In the genomic region with DNA sequence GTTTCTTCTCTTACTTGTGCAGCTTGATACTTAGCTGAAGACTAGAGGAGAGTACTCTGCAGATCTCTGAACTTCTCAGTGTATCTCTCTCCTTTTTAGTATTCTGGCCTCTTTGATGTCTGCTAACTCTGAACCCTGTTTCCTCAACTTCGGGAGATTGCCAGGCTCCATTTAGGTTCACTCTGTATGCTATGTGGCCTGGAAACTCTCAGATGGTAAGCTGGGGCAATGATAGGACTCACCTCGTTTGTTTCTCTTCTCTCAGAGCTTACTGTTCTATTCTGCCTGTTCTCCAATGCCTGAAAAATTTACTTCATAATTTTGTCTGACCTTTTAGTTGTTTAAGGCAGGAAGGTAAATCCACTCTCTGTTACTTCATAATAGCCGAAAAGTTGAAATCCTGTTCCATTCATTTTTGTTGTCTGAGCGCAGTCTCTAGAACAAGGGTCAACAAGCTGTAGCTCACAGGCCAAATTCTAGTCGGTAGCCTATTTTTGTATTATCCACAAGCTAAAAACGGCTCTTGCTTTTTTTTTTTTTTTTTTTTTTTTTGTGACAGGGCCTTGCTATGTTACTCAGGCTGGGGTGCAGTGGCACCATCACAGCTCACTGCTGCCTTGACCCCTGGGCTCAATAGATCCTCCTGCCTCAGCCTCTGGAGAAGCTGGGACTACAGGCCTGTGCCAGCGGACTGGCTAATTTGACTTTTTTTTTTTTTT, we compare ENCODE assay signal across 2 cellular contexts.
TF ChIP-seq lines count a peak whose summit lies in the region.

No MANE protein-coding gene starts in this region.

TF ChIP-seq in liver, 16 proteins besides CTCF, POLR2A, EP300 and RAD21:
- TF ChIP-seq FOXA1 (IDR thresholded peaks at IDR 0.05) (peak; percentile 61), NR2F2 (IDR thresholded peaks at IDR 0.05) (peak; percentile 29), HNF4G (IDR thresholded peaks at IDR 0.05) (no peak), HNF4A (conservative IDR thresholded peaks at IDR 0.05) (peak; percentile 67 to 69), SP1 (IDR thresholded peaks at IDR 0.05) (peak; percentile 78), FOXA2 (IDR thresholded peaks at IDR 0.05) (peak; percentile 57), JUND (IDR thresholded peaks at IDR 0.05) (peak in 1 of 2 donors; percentile 16), RXRA (IDR thresholded peaks at IDR 0.05) (peak; percentile 69 to 83)
- TF ChIP-seq, protein P1, sequence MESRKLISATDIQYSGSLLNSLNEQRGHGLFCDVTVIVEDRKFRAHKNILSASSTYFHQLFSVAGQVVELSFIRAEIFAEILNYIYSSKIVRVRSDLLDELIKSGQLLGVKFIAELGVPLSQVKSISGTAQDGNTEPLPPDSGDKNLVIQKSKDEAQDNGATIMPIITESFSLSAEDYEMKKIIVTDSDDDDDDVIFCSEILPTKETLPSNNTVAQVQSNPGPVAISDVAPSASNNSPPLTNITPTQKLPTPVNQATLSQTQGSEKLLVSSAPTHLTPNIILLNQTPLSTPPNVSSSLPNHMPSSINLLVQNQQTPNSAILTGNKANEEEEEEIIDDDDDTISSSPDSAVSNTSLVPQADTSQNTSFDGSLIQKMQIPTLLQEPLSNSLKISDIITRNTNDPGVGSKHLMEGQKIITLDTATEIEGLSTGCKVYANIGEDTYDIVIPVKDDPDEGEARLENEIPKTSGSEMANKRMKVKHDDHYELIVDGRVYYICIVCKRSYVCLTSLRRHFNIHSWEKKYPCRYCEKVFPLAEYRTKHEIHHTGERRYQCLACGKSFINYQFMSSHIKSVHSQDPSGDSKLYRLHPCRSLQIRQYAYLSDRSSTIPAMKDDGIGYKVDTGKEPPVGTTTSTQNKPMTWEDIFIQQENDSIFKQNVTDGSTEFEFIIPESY (IDR thresholded peaks at IDR 0.05): no peak
- TF ChIP-seq, protein P2, sequence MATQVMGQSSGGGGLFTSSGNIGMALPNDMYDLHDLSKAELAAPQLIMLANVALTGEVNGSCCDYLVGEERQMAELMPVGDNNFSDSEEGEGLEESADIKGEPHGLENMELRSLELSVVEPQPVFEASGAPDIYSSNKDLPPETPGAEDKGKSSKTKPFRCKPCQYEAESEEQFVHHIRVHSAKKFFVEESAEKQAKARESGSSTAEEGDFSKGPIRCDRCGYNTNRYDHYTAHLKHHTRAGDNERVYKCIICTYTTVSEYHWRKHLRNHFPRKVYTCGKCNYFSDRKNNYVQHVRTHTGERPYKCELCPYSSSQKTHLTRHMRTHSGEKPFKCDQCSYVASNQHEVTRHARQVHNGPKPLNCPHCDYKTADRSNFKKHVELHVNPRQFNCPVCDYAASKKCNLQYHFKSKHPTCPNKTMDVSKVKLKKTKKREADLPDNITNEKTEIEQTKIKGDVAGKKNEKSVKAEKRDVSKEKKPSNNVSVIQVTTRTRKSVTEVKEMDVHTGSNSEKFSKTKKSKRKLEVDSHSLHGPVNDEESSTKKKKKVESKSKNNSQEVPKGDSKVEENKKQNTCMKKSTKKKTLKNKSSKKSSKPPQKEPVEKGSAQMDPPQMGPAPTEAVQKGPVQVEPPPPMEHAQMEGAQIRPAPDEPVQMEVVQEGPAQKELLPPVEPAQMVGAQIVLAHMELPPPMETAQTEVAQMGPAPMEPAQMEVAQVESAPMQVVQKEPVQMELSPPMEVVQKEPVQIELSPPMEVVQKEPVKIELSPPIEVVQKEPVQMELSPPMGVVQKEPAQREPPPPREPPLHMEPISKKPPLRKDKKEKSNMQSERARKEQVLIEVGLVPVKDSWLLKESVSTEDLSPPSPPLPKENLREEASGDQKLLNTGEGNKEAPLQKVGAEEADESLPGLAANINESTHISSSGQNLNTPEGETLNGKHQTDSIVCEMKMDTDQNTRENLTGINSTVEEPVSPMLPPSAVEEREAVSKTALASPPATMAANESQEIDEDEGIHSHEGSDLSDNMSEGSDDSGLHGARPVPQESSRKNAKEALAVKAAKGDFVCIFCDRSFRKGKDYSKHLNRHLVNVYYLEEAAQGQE (IDR thresholded peaks at IDR 0.05): no peak

TF ChIP-seq in HepG2, 621 proteins besides CTCF, POLR2A, EP300 and RAD21:
- TF ChIP-seq TRIM24 (CRISPR knock-in tag; IDR thresholded peaks at IDR 0.05) (no peak), ZNF382 (CRISPR knock-in tag; IDR thresholded peaks at IDR 0.05; ENCODE audit: borderline replicate concordance) (no peak), ZFAT (CRISPR knock-in tag; conservative IDR thresholded peaks at IDR 0.05) (no peak), STAG1 (CRISPR knock-in tag; IDR thresholded peaks at IDR 0.05) (no peak), MXI1 (IDR thresholded peaks at IDR 0.05; ENCODE audit: borderline replicate concordance, low read depth, low read length) (no peak), ZMYM3 (CRISPR knock-in tag; IDR thresholded peaks at IDR 0.05) (no peak), RBAK (CRISPR knock-in tag; IDR thresholded peaks at IDR 0.05) (no peak), HOXA7 (CRISPR knock-in tag; IDR thresholded peaks at IDR 0.05) (no peak), HOXD1 (CRISPR knock-in tag; IDR thresholded peaks at IDR 0.05) (no peak)
- TF ChIP-seq, protein P3, sequence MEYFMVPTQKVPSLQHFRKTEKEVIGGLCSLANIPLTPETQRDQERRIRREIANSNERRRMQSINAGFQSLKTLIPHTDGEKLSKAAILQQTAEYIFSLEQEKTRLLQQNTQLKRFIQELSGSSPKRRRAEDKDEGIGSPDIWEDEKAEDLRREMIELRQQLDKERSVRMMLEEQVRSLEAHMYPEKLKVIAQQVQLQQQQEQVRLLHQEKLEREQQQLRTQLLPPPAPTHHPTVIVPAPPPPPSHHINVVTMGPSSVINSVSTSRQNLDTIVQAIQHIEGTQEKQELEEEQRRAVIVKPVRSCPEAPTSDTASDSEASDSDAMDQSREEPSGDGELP (IDR thresholded peaks at IDR 0.05; ENCODE audit: borderline replicate concordance, low read depth): no peak
- TF ChIP-seq, protein P4, sequence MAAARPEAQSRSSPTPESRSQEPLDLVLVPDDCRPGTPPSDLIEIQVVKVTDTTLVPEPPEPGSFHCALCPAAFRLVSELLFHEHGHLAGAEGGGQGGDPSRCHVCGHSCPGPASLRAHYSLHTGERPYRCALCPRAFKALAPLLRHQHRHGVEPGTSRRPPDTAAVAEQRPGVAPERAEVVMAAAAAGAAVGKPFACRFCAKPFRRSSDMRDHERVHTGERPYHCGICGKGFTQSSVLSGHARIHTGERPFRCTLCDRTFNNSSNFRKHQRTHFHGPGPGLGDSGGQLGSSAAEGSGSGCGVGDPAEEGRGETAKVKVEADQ (CRISPR knock-in tag; IDR thresholded peaks at IDR 0.05; ENCODE audit: borderline replicate concordance): no peak
- TF ChIP-seq, protein P5, sequence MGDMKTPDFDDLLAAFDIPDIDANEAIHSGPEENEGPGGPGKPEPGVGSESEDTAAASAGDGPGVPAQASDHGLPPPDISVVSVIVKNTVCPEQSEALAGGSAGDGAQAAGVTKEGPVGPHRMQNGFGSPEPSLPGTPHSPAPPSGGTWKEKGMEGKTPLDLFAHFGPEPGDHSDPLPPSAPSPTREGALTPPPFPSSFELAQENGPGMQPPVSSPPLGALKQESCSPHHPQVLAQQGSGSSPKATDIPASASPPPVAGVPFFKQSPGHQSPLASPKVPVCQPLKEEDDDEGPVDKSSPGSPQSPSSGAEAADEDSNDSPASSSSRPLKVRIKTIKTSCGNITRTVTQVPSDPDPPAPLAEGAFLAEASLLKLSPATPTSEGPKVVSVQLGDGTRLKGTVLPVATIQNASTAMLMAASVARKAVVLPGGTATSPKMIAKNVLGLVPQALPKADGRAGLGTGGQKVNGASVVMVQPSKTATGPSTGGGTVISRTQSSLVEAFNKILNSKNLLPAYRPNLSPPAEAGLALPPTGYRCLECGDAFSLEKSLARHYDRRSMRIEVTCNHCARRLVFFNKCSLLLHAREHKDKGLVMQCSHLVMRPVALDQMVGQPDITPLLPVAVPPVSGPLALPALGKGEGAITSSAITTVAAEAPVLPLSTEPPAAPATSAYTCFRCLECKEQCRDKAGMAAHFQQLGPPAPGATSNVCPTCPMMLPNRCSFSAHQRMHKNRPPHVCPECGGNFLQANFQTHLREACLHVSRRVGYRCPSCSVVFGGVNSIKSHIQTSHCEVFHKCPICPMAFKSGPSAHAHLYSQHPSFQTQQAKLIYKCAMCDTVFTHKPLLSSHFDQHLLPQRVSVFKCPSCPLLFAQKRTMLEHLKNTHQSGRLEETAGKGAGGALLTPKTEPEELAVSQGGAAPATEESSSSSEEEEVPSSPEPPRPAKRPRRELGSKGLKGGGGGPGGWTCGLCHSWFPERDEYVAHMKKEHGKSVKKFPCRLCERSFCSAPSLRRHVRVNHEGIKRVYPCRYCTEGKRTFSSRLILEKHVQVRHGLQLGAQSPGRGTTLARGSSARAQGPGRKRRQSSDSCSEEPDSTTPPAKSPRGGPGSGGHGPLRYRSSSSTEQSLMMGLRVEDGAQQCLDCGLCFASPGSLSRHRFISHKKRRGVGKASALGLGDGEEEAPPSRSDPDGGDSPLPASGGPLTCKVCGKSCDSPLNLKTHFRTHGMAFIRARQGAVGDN (CRISPR knock-in tag; IDR thresholded peaks at IDR 0.05): no peak
- TF ChIP-seq, protein P6, sequence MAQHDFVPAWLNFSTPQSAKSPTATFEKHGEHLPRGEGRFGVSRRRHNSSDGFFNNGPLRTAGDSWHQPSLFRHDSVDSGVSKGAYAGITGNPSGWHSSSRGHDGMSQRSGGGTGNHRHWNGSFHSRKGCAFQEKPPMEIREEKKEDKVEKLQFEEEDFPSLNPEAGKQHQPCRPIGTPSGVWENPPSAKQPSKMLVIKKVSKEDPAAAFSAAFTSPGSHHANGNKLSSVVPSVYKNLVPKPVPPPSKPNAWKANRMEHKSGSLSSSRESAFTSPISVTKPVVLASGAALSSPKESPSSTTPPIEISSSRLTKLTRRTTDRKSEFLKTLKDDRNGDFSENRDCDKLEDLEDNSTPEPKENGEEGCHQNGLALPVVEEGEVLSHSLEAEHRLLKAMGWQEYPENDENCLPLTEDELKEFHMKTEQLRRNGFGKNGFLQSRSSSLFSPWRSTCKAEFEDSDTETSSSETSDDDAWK (CRISPR knock-in tag; IDR thresholded peaks at IDR 0.05): no peak
- TF ChIP-seq, protein P7, sequence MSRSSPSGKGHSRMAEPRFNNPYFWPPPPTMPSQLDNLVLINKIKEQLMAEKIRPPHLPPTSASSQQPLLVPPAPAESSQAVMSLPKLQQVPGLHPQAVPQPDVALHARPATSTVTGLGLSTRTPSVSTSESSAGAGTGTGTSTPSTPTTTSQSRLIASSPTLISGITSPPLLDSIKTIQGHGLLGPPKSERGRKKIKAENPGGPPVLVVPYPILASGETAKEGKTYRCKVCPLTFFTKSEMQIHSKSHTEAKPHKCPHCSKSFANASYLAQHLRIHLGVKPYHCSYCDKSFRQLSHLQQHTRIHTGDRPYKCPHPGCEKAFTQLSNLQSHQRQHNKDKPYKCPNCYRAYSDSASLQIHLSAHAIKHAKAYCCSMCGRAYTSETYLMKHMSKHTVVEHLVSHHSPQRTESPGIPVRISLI (CRISPR knock-in tag; IDR thresholded peaks at IDR 0.05; ENCODE audit: borderline replicate concordance): no peak
- TF ChIP-seq, protein P8, sequence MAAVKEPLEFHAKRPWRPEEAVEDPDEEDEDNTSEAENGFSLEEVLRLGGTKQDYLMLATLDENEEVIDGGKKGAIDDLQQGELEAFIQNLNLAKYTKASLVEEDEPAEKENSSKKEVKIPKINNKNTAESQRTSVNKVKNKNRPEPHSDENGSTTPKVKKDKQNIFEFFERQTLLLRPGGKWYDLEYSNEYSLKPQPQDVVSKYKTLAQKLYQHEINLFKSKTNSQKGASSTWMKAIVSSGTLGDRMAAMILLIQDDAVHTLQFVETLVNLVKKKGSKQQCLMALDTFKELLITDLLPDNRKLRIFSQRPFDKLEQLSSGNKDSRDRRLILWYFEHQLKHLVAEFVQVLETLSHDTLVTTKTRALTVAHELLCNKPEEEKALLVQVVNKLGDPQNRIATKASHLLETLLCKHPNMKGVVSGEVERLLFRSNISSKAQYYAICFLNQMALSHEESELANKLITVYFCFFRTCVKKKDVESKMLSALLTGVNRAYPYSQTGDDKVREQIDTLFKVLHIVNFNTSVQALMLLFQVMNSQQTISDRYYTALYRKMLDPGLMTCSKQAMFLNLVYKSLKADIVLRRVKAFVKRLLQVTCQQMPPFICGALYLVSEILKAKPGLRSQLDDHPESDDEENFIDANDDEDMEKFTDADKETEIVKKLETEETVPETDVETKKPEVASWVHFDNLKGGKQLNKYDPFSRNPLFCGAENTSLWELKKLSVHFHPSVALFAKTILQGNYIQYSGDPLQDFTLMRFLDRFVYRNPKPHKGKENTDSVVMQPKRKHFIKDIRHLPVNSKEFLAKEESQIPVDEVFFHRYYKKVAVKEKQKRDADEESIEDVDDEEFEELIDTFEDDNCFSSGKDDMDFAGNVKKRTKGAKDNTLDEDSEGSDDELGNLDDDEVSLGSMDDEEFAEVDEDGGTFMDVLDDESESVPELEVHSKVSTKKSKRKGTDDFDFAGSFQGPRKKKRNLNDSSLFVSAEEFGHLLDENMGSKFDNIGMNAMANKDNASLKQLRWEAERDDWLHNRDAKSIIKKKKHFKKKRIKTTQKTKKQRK (IDR thresholded peaks at IDR 0.05; ENCODE audit: low read length): no peak
- TF ChIP-seq, protein P9, sequence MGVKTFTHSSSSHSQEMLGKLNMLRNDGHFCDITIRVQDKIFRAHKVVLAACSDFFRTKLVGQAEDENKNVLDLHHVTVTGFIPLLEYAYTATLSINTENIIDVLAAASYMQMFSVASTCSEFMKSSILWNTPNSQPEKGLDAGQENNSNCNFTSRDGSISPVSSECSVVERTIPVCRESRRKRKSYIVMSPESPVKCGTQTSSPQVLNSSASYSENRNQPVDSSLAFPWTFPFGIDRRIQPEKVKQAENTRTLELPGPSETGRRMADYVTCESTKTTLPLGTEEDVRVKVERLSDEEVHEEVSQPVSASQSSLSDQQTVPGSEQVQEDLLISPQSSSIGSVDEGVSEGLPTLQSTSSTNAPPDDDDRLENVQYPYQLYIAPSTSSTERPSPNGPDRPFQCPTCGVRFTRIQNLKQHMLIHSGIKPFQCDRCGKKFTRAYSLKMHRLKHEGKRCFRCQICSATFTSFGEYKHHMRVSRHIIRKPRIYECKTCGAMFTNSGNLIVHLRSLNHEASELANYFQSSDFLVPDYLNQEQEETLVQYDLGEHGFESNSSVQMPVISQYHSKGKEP (CRISPR knock-in tag; IDR thresholded peaks at IDR 0.05): no peak
- TF ChIP-seq, protein P10, sequence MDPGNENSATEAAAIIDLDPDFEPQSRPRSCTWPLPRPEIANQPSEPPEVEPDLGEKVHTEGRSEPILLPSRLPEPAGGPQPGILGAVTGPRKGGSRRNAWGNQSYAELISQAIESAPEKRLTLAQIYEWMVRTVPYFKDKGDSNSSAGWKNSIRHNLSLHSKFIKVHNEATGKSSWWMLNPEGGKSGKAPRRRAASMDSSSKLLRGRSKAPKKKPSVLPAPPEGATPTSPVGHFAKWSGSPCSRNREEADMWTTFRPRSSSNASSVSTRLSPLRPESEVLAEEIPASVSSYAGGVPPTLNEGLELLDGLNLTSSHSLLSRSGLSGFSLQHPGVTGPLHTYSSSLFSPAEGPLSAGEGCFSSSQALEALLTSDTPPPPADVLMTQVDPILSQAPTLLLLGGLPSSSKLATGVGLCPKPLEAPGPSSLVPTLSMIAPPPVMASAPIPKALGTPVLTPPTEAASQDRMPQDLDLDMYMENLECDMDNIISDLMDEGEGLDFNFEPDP (CRISPR knock-in tag; conservative IDR thresholded peaks at IDR 0.05): no peak
